In genomic region chr4:186191266-186192067, GRCh38 we compare ENCODE assay signal across 8 cellular contexts. TPM values are rescaled to one million over a fixed set of nuclear protein-coding genes. Genes with fewer than 3 reads are reported as not detected.
A peak's percentile ranks its signal among the peaks of the same experiment; 100 is the strongest.
DNase-seq lines count a peak whose midpoint lies in the region; ATAC-seq and TF ChIP-seq lines count a peak whose summit lies in the region.

Gene CYP4V2 (plus strand): TSS chr4:186191567. CDS start chr4:186191824, 257 bp downstream.

- no peak for TF ChIP-seq EP300 in Ishikawa (IDR thresholded peaks at IDR 0.05; ENCODE audit: borderline replicate concordance)

- H3K27ac ChIP-seq in adipose tissue (ENCODE audit: low read depth, low read length) (peak within 1 kb of the TSS; percentile 77), left ventricle myocardium inferior (replicated peaks) (peak within 1 kb of the TSS; percentile 95), prostate gland (peak within 1 kb of the TSS; percentile 94 to 95), urinary bladder (ENCODE audit: low read depth) (peak within 1 kb of the TSS; percentile 99)

- peak; percentile 36 for TF ChIP-seq POLR2A in prostate gland (IDR thresholded peaks at IDR 0.05)

- peak; percentile 60 for TF ChIP-seq CTCF in left ventricle myocardium inferior (IDR thresholded peaks at IDR 0.05; ENCODE audit: borderline replicate concordance)
- TF ChIP-seq CTCF in prostate gland (IDR thresholded peaks at IDR 0.05), result peak in 1 of 4 experiments; percentile 30

- H3K27me3 ChIP-seq in left ventricle myocardium inferior (ENCODE audit: low read depth) (no peaks in the 10 kb centered on the region), prostate gland (replicated peaks; ENCODE audit: insufficient read depth) (no peaks in the 10 kb centered on the region)

- TF ChIP-seq RAD21 in Ishikawa (IDR thresholded peaks at IDR 0.05; ENCODE audit: low read depth), result no peak; the same call in 1 of the 2 replicates

- DNase-seq in G401 (ENCODE audit: low spot score) (peak; percentile 67), T follicular helper cell (ENCODE audit: low read depth) (peak; percentile 69), left ventricle myocardium inferior (peak; percentile 86), prostate gland (ENCODE audit: low spot score) (peak; percentile 66)

- intact Hi-C loops in left ventricle myocardium inferior (cut with micrococcal nuclease) (no loop called here), prostate gland (cut with DNase I) (no loop called here)

- H3K9me3 ChIP-seq in left ventricle myocardium inferior (replicated peaks), result no peaks in the 10 kb centered on the region
- no peaks in the 10 kb centered on the region for H3K9me3 ChIP-seq in prostate gland

- H3K36me3 ChIP-seq in left ventricle myocardium inferior (peaks cover 15% of the 10 kb centered on the region), prostate gland (no peaks in the 10 kb centered on the region), urinary bladder (ENCODE audit: insufficient read depth) (no peaks in the 10 kb centered on the region)

- peaks cover 57% of the 10 kb centered on the region for H3K4me1 ChIP-seq in left ventricle myocardium inferior
- H3K4me1 ChIP-seq in prostate gland (replicated peaks), result peaks cover 3% of the 10 kb centered on the region
- no peaks in the 10 kb centered on the region for H3K4me1 ChIP-seq in urinary bladder (ENCODE audit: insufficient read depth)

- H3K4me3 ChIP-seq in left ventricle myocardium inferior (peak within 1 kb of the TSS; percentile 82), prostate gland (peak within 1 kb of the TSS; percentile 83 to 85), urinary bladder (ENCODE audit: low read depth, low read length) (peak within 1 kb of the TSS; percentile 93)

- 0 to 1% (median 0%) methylated on average over 71 to 100 of the region's 100 CpGs for WGBS in adipose tissue, 3 donors
- WGBS in prostate gland, result 0% methylated on average over 27 of the region's 100 CpGs
- under 1% methylated on average over 100 of the region's 100 CpGs for WGBS in urinary bladder

- peak; percentile 81 for ATAC-seq in GM21619 (IDR thresholded peaks at IDR 0.05; ENCODE audit: unreplicated experiment)

- in situ Hi-C loops in G401 (cut with HindIII; ENCODE audit: low sequenced_read_pairs), result no loop called here

TF ChIP-seq in Ishikawa, 13 proteins besides CTCF, POLR2A, EP300 and RAD21:
- TF ChIP-seq, protein P1, sequence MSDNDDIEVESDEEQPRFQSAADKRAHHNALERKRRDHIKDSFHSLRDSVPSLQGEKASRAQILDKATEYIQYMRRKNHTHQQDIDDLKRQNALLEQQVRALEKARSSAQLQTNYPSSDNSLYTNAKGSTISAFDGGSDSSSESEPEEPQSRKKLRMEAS (IDR thresholded peaks at IDR 0.05), result peak; percentile 80; the same call in 1 of the 2 replicates
- TF ChIP-seq EGR1 (IDR thresholded peaks at IDR 0.05) (no peak; the same call in 1 of the 2 replicates), YY1 (IDR thresholded peaks at IDR 0.05; ENCODE audit: low read depth) (peak; percentile 68), ZBTB7A (IDR thresholded peaks at IDR 0.05; ENCODE audit: low read depth) (no peak), TCF12 (IDR thresholded peaks at IDR 0.05; ENCODE audit: low read depth) (peak; percentile 70; the same call in 1 of the 2 replicates), TAF1 (IDR thresholded peaks at IDR 0.05; ENCODE audit: low read depth) (peak; percentile 75; the same call in 1 of the 2 replicates)
- TF ChIP-seq, protein P2, sequence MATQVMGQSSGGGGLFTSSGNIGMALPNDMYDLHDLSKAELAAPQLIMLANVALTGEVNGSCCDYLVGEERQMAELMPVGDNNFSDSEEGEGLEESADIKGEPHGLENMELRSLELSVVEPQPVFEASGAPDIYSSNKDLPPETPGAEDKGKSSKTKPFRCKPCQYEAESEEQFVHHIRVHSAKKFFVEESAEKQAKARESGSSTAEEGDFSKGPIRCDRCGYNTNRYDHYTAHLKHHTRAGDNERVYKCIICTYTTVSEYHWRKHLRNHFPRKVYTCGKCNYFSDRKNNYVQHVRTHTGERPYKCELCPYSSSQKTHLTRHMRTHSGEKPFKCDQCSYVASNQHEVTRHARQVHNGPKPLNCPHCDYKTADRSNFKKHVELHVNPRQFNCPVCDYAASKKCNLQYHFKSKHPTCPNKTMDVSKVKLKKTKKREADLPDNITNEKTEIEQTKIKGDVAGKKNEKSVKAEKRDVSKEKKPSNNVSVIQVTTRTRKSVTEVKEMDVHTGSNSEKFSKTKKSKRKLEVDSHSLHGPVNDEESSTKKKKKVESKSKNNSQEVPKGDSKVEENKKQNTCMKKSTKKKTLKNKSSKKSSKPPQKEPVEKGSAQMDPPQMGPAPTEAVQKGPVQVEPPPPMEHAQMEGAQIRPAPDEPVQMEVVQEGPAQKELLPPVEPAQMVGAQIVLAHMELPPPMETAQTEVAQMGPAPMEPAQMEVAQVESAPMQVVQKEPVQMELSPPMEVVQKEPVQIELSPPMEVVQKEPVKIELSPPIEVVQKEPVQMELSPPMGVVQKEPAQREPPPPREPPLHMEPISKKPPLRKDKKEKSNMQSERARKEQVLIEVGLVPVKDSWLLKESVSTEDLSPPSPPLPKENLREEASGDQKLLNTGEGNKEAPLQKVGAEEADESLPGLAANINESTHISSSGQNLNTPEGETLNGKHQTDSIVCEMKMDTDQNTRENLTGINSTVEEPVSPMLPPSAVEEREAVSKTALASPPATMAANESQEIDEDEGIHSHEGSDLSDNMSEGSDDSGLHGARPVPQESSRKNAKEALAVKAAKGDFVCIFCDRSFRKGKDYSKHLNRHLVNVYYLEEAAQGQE (IDR thresholded peaks at IDR 0.05; ENCODE audit: low read depth), result 0 out of 2 replicates have a peak, but pooled peaks have one; percentile 4

RNA-seq across cellular contexts. Expression of gene CYP4V2, which starts in this region (rescaled TPM):
- 1.2 and 2.7 TPM in 2 replicates for total RNA-seq in G401 (2014; rRNA removed; shearing (Covaris generic))
- polyA plus RNA-seq in adipose tissue, result 10 to 100 TPM; 11.8 to 18.1 (median 14.0) TPM
- total RNA-seq in left ventricle myocardium inferior, result 24.9 TPM
- total RNA-seq in prostate gland, result 10 to 100 TPM; 23.5 to 40.2 TPM
- total RNA-seq in urinary bladder, result 28.2 TPM
- 17.9 TPM for polyA plus RNA-seq in urinary bladder

Comparison
In these comparisons a context has a peak if more than half of its experiments do, and no peak if none do; other contexts are left out.
1. Peak in every context shown above with its lines: DNase-seq, ATAC-seq, H3K4me3 ChIP-seq and H3K27ac ChIP-seq.